ENCODE assay signal across 1 cellular context in genomic region chr6:32153835-32154513, GRCh38.
TF ChIP-seq lines count a peak whose summit lies in the region.

Gene PPT2 (plus strand): TSS chr6:32154141. CDS start chr6:32154595, 454 bp downstream.

TF ChIP-seq in HepG2, 621 proteins besides CTCF, POLR2A, EP300 and RAD21 (continued from another document and continues in another):
- TF ChIP-seq TRIM22 (IDR thresholded peaks at IDR 0.05) (no peak), ZNF232 (CRISPR knock-in tag; IDR thresholded peaks at IDR 0.05; ENCODE audit: borderline replicate concordance) (0 out of 2 replicates have a peak, but pooled peaks have one; percentile 79), ARNT (IDR thresholded peaks at IDR 0.05) (no peak), NBN (conservative IDR thresholded peaks at IDR 0.05) (no peak), ZFP41 (CRISPR knock-in tag; IDR thresholded peaks at IDR 0.05; ENCODE audit: borderline replicate concordance) (no peak), ZNF563 (CRISPR knock-in tag; IDR thresholded peaks at IDR 0.05) (no peak), ARID3A (IDR thresholded peaks at IDR 0.05; ENCODE audit: low read depth, low read length) (no peak), FOXK1 (CRISPR knock-in tag; IDR thresholded peaks at IDR 0.05; ENCODE audit: borderline replicate concordance, low read depth) (peak; percentile 76; the same call in 1 of the 2 replicates), ZNF121 (CRISPR knock-in tag; IDR thresholded peaks at IDR 0.05) (0 out of 2 replicates have a peak, but pooled peaks have one; percentile 50), ZNF44 (CRISPR knock-in tag; IDR thresholded peaks at IDR 0.05) (no peak), MAFF (IDR thresholded peaks at IDR 0.05; ENCODE audit: low read depth, low read length) (0 out of 2 replicates have a peak, but pooled peaks have one; percentile 31), ZNF18 (CRISPR knock-in tag; IDR thresholded peaks at IDR 0.05; ENCODE audit: insufficient replicate concordance) (no peak), ZNF484 (CRISPR knock-in tag; IDR thresholded peaks at IDR 0.05; ENCODE audit: borderline replicate concordance, low read depth) (no peak), ATF2 (CRISPR knock-in tag; IDR thresholded peaks at IDR 0.05) (peak; percentile 42), ZNF264 (CRISPR knock-in tag; IDR thresholded peaks at IDR 0.05) (no peak), MTA1 (CRISPR knock-in tag; IDR thresholded peaks at IDR 0.05; ENCODE audit: borderline replicate concordance) (peak; percentile 96), U2AF1 (optimal IDR thresholded peaks at IDR 0.05; ENCODE audit: low read depth, low read length) (no peak), MEF2D (CRISPR knock-in tag; IDR thresholded peaks at IDR 0.05) (peak; percentile 51; the same call in 1 of the 2 replicates), BCL3 (CRISPR knock-in tag; IDR thresholded peaks at IDR 0.05) (peak; percentile 52), SAFB2 (CRISPR knock-in tag; IDR thresholded peaks at IDR 0.05; ENCODE audit: borderline replicate concordance, low read depth) (peak; percentile 31; the same call in 1 of the 2 replicates), ZNF512 (CRISPR knock-in tag; IDR thresholded peaks at IDR 0.05) (0 out of 2 replicates have a peak, but pooled peaks have one; percentile 61), FOXO1 (CRISPR knock-in tag; IDR thresholded peaks at IDR 0.05) (no peak; the same call in none of the 2 replicates), FOXA3 (CRISPR knock-in tag; IDR thresholded peaks at IDR 0.05) (peak; percentile 88), TCF7L2 (IDR thresholded peaks at IDR 0.05; ENCODE audit: low read depth, low read length) (no peak), PRPF4 (IDR thresholded peaks at IDR 0.05; ENCODE audit: low read depth, low read length, poor library complexity, severe bottlenecking) (peak; percentile 99), ZNF737 (CRISPR knock-in tag; IDR thresholded peaks at IDR 0.05; ENCODE audit: borderline replicate concordance) (no peak), HNF4A (CRISPR knock-in tag; IDR thresholded peaks at IDR 0.05) (0 out of 2 replicates have a peak, but pooled peaks have one; percentile 29), ZNF20 (CRISPR knock-in tag; IDR thresholded peaks at IDR 0.05) (peak; percentile 67; the same call in 1 of the 2 replicates), ZNF670 (CRISPR knock-in tag; IDR thresholded peaks at IDR 0.05; ENCODE audit: borderline replicate concordance) (peak; percentile 87; the same call in 1 of the 2 replicates), ZNF619 (CRISPR knock-in tag; IDR thresholded peaks at IDR 0.05) (peak; percentile 83), SNAI1 (CRISPR knock-in tag; IDR thresholded peaks at IDR 0.05; ENCODE audit: borderline replicate concordance) (peak; percentile 84; the same call in 1 of the 2 replicates), ZNF644 (CRISPR knock-in tag; IDR thresholded peaks at IDR 0.05; ENCODE audit: low read depth) (no peak), ZFP90 (CRISPR knock-in tag; IDR thresholded peaks at IDR 0.05; ENCODE audit: borderline replicate concordance) (no peak), ZNF326 (CRISPR knock-in tag; IDR thresholded peaks at IDR 0.05; ENCODE audit: borderline replicate concordance) (no peak), ZNF383 (CRISPR knock-in tag; IDR thresholded peaks at IDR 0.05; ENCODE audit: borderline replicate concordance) (peak; percentile 24; the same call in 1 of the 2 replicates), SUZ12 (IDR thresholded peaks at IDR 0.05; ENCODE audit: low read depth, low read length) (no peak), PLRG1 (conservative IDR thresholded peaks at IDR 0.05) (no peak), FIP1L1 (IDR thresholded peaks at IDR 0.05; ENCODE audit: borderline replicate concordance, insufficient read depth, low read depth, low read length) (0 out of 2 replicates have a peak, but pooled peaks have one; percentile 75), TBP (CRISPR knock-in tag; IDR thresholded peaks at IDR 0.05) (0 out of 2 replicates have a peak, but pooled peaks have one; percentile 6), ZNF296 (CRISPR knock-in tag; conservative IDR thresholded peaks at IDR 0.05) (no peak), HNRNPH1 (optimal IDR thresholded peaks at IDR 0.05; ENCODE audit: low read depth, low read length) (no peak), HOXA5 (CRISPR knock-in tag; IDR thresholded peaks at IDR 0.05) (peak; percentile 73; the same call in 1 of the 2 replicates), ZNF674 (CRISPR knock-in tag; IDR thresholded peaks at IDR 0.05; ENCODE audit: low read depth) (no peak; the same call in 1 of the 2 replicates), ZNF331 (CRISPR knock-in tag; IDR thresholded peaks at IDR 0.05) (peak; percentile 72; the same call in 1 of the 2 replicates), ZNF275 (CRISPR knock-in tag; IDR thresholded peaks at IDR 0.05; ENCODE audit: borderline replicate concordance) (no peak; the same call in 1 of the 2 replicates), YY1 (IDR thresholded peaks at IDR 0.05; ENCODE audit: insufficient read depth, insufficient replicate concordance, low read depth, low read length) (peak; percentile 7), MXD4 (CRISPR knock-in tag; IDR thresholded peaks at IDR 0.05) (no peak; the same call in 1 of the 2 replicates), ERF (CRISPR knock-in tag; IDR thresholded peaks at IDR 0.05) (peak; percentile 63; the same call in 1 of the 2 replicates), ZNF280D (CRISPR knock-in tag; IDR thresholded peaks at IDR 0.05) (no peak), ZHX1 (CRISPR knock-in tag; IDR thresholded peaks at IDR 0.05; ENCODE audit: low read depth) (peak; percentile 67; the same call in 1 of the 2 replicates), ZNF33A (CRISPR knock-in tag; IDR thresholded peaks at IDR 0.05; ENCODE audit: borderline replicate concordance) (no peak), RFX3 (CRISPR knock-in tag; IDR thresholded peaks at IDR 0.05) (peak; percentile 80), RFX1 (IDR thresholded peaks at IDR 0.05) (peak; percentile 70)
